In the genomic region with DNA sequence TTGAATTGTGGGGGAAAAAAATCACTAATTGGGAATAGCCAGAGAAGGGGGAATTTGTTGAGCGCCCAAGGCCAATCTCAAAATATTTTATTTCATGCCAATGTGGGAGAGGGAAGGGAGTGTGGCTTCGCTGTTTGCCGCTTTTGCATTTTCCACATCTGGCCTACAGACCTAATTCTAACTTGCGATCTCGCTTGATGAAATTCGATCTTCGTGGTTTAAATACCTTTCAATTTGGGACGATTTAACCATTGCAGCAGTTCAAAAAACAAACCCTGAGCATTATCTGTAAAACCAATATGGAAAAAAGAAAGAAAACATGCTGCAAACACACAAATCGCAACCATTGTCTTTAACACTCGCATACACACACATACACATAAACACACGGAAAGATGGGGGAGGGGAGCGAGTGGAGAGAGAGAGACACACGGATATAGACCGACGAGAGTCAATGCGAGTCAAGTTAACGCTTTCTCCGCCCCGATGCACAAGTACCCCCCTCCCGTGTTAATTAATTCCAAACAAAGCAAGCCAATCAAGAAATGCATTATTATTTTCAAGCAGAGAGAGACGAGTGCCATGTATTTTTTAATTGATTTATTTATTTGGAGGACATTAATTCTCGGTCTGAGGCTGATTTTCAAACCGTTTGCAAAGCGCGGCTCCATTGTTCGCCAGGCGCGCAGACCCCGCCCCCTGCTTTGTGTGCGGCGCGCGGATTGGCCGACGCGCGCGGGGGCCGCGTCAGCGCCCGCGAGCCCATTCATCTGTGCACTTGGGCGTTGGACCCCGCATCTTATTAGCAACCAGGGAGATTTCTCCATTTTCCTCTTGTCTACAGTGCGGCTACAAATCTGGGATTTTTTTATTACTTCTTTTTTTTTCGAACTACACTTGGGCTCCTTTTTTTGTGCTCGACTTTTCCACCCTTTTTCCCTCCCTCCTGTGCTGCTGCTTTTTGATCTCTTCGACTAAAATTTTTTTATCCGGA, we compare ENCODE assay signal across 8 cellular contexts. TPM values are rescaled to one million over a fixed set of nuclear protein-coding genes. Genes with fewer than 3 reads are reported as not detected.
A peak's percentile ranks its signal among the peaks of the same experiment; 100 is the strongest.
DNase-seq lines count a peak whose midpoint lies in the region; ATAC-seq and TF ChIP-seq lines count a peak whose summit lies in the region.

A gene with protein sequence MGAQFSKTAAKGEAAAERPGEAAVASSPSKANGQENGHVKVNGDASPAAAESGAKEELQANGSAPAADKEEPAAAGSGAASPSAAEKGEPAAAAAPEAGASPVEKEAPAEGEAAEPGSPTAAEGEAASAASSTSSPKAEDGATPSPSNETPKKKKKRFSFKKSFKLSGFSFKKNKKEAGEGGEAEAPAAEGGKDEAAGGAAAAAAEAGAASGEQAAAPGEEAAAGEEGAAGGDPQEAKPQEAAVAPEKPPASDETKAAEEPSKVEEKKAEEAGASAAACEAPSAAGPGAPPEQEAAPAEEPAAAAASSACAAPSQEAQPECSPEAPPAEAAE (plus strand): TSS at position 775 of the 994 bp plus-strand sequence. CDS start 401 bp downstream, outside the sequence.

- H3K4me2 ChIP-seq in fibroblast of lung (ENCODE audit: extremely low read depth, insufficient read depth, low read length), result peak within 1 kb of the TSS; percentile 78

- DNase-seq in Caki2 (ENCODE audit: low read depth) (peak; percentile 84), NCI-H446 treated with DMSO at 0.1 percent for 48 hours (lab: John Stamatoyannopoulos, UW) (peak; percentile 86), fibroblast of lung (ENCODE audit: low read depth in 2 of 2) (peak; percentile 90 to 91), mucosa of gallbladder (ENCODE audit: low spot score) (peak; percentile 85), upper lobe of left lung (peak; percentile 83 to 94)
- DNase-seq in activated CD8-positive, alpha-beta T cell treated with anti-CD3 and anti-CD28 coated beads, Interleukin-2, amount 10 ng/mL, durations not matched to agents 7 days and 5 days, result peak; percentile 50

- H2AFZ ChIP-seq in fibroblast of lung (ENCODE audit: low read length), result peak within 1 kb of the TSS; percentile 59

- H3K9me3 ChIP-seq in fibroblast of lung (ENCODE audit: control insufficient read depth, insufficient read depth, low read depth, low read length) (no peaks in the 10 kb centered on the region), upper lobe of left lung (no peaks in the 10 kb centered on the region)

- ATAC-seq in GM19328 (IDR thresholded peaks at IDR 0.05; ENCODE audit: unreplicated experiment) (peak; percentile 40), HG03342 (IDR thresholded peaks at IDR 0.05; ENCODE audit: unreplicated experiment) (peak; percentile 35), upper lobe of left lung (ENCODE audit: low FRiP score in 2 of 2) (peak; percentile 83 to 86)
- ATAC-seq in activated CD8-positive, alpha-beta T cell treated with anti-CD3 and anti-CD28 coated beads, Interleukin-2, amount 10 ng/mL, durations not matched to agents 7 days and 5 days, result peak; percentile 48

- no peak for TF ChIP-seq CTCF in fibroblast of lung (conservative IDR thresholded peaks at IDR 0.05 in 1 of 2, IDR thresholded peaks at IDR 0.05 in 1 of 2; ENCODE audit: low read depth in 1 of 2, low read length in 2 of 2)
- no peak for TF ChIP-seq CTCF in upper lobe of left lung (IDR thresholded peaks at IDR 0.05)

- no peak within 1 kb of the TSS for H3K27ac Mint-ChIP-seq in activated CD8-positive, alpha-beta T cell treated with anti-CD3 and anti-CD28 coated beads, Interleukin-2, amount 10 ng/mL, durations not matched to agents 7 days and 5 days

- H3K36me3 Mint-ChIP-seq in activated CD8-positive, alpha-beta T cell treated with anti-CD3 and anti-CD28 coated beads, Interleukin-2, amount 10 ng/mL, durations not matched to agents 7 days and 5 days (ENCODE audit: low read depth), result peaks cover 4% of the 10 kb centered on the region

- H3K4me1 ChIP-seq in fibroblast of lung (ENCODE audit: control insufficient read depth, extremely low read depth, insufficient read depth, low read length) (no peaks in the 10 kb centered on the region), upper lobe of left lung (peaks cover 0 to 49% (median 11%) of the 10 kb centered on the region in 4 donors)

- H3K27me3 Mint-ChIP-seq in activated CD8-positive, alpha-beta T cell treated with anti-CD3 and anti-CD28 coated beads, Interleukin-2, amount 10 ng/mL, durations not matched to agents 7 days and 5 days (ENCODE audit: low read depth), result peaks cover 48% of the 10 kb centered on the region

- peak within 1 kb of the TSS; percentile 96 for H3K9ac ChIP-seq in fibroblast of lung (ENCODE audit: insufficient read depth, low read length)

- POLR2A ChIA-PET in activated CD8-positive, alpha-beta T cell treated with anti-CD3 and anti-CD28 coated beads, Interleukin-2, amount 10 ng/mL, durations not matched to agents 7 days and 5 days (lab: Charles Lee), result no interaction called here

- peaks cover 18% of the 10 kb centered on the region for H3K4me1 Mint-ChIP-seq in activated CD8-positive, alpha-beta T cell treated with anti-CD3 and anti-CD28 coated beads, Interleukin-2, amount 10 ng/mL, durations not matched to agents 7 days and 5 days (ENCODE audit: low read depth)

- no peak for TF ChIP-seq EP300 in upper lobe of left lung (IDR thresholded peaks at IDR 0.05)

- no peaks in the 10 kb centered on the region for H3K27me3 ChIP-seq in fibroblast of lung (ENCODE audit: control insufficient read depth, insufficient read depth, low read length)
- H3K27me3 ChIP-seq in upper lobe of left lung, result no peaks in the 10 kb centered on the region

- peaks cover 48% of the 10 kb centered on the region for H3K79me2 ChIP-seq in fibroblast of lung (ENCODE audit: control insufficient read depth, insufficient read depth, low read length)

- 1 to 2% methylated on average over 50 of the region's 50 CpGs for WGBS in upper lobe of left lung, 2 donors

- CTCF ChIA-PET in activated CD8-positive, alpha-beta T cell treated with anti-CD3 and anti-CD28 coated beads, Interleukin-2, amount 10 ng/mL, durations not matched to agents 7 days and 5 days (lab: Charles Lee), result interaction anchor here (1.4 kb wide), 1 partner anchor 550 kb away, joined by 5 read pairs; no protein-coding TSS in a partner anchor

- peak in 2 of 4 donors; percentile 44 to 75 for TF ChIP-seq POLR2A in upper lobe of left lung (IDR thresholded peaks at IDR 0.05)

- H3K36me3 ChIP-seq in fibroblast of lung (ENCODE audit: control insufficient read depth, insufficient read depth, low read length), result no peaks in the 10 kb centered on the region
- H3K36me3 ChIP-seq in upper lobe of left lung, result no peaks in the 10 kb centered on the region

- in situ Hi-C loops in Caki2 (cut with HindIII; ENCODE audit: low pct_unique_long_range_greater_than_20kb, low sequenced_read_pairs), result no loop called here

- no peaks in the 10 kb centered on the region for H3K9me3 Mint-ChIP-seq in activated CD8-positive, alpha-beta T cell treated with anti-CD3 and anti-CD28 coated beads, Interleukin-2, amount 10 ng/mL, durations not matched to agents 7 days and 5 days (ENCODE audit: insufficient read depth)

- H3K4me3 Mint-ChIP-seq in activated CD8-positive, alpha-beta T cell treated with anti-CD3 and anti-CD28 coated beads, Interleukin-2, amount 10 ng/mL, durations not matched to agents 7 days and 5 days, result no peak within 1 kb of the TSS

- H4K20me1 ChIP-seq in fibroblast of lung (ENCODE audit: control insufficient read depth, extremely low read depth, insufficient read depth, low read length), result no peaks in the 10 kb centered on the region

- H3K27ac ChIP-seq in fibroblast of lung (ENCODE audit: insufficient read depth, low read length), result peak within 1 kb of the TSS; percentile 99
- peak within 1 kb of the TSS; percentile 86 to 96 (median 92) for H3K27ac ChIP-seq in upper lobe of left lung

- H3K4me3 ChIP-seq in fibroblast of lung (replicated peaks in 1 of 4; ENCODE audit: control extremely low read depth in 1 of 4, insufficient read depth in 1 of 4, low read depth in 3 of 4, low read length in 4 of 4) (peak within 1 kb of the TSS; percentile 92 to 100 (median 94)), upper lobe of left lung (peak within 1 kb of the TSS; percentile 53 to 83 (median 68))

RNA-seq across cellular contexts. Expression of the gene that starts here (rescaled TPM):
- total RNA-seq in Caki2 (2014; rRNA removed; shearing (Covaris generic); ENCODE audit: low replicate concordance), result 43.4 and 48.6 TPM in 2 replicates
- total RNA-seq in activated CD8-positive, alpha-beta T cell treated with anti-CD3 and anti-CD28 coated beads, Interleukin-2, amount 10 ng/mL, durations not matched to agents 7 days and 5 days, result under 1 TPM; 0.05 to 0.08 TPM
- total RNA-seq in fibroblast of lung (81.7 and 103 TPM in 2 replicates), mucosa of gallbladder (114 TPM), upper lobe of left lung (10 to 100 TPM; 26.3 to 85.8 (median 42.2) TPM)
- 115 and 121 TPM in 2 replicates for polyA plus RNA-seq in fibroblast of lung
- polyA plus RNA-seq in fibroblast of lung (2012), result 112 and 129 TPM in 2 replicates
- 6.3 and 8.8 TPM in 2 replicates for polyA minus RNA-seq in fibroblast of lung (ENCODE audit: low replicate concordance)

Comparison
In these comparisons a context has a peak if more than half of its experiments do, and no peak if none do; other contexts are left out.
1. Peak in every context shown above with its lines: DNase-seq, ATAC-seq, H3K4me3 ChIP-seq and H3K27ac ChIP-seq.
2. RNA of the gene that starts here (total RNA-seq): 114 TPM in mucosa of gallbladder (single experiment), 81.7 to 103 TPM in fibroblast of lung, 43.4 to 48.6 TPM in Caki2 and 26.3 to 85.8 TPM in upper lobe of left lung; 0.05 to 0.08 TPM in activated CD8-positive, alpha-beta T cell treated with anti-CD3 and anti-CD28 coated beads, Interleukin-2, amount 10 ng/mL, durations not matched to agents 7 days and 5 days; every median in the first group is over 10 times any median in the second.
3. Peak in DNase-seq and ATAC-seq in activated CD8-positive, alpha-beta T cell treated with anti-CD3 and anti-CD28 coated beads, Interleukin-2, amount 10 ng/mL, durations not matched to agents 7 days and 5 days; RNA of the gene not detected or under 1 TPM.